In the genomic region with DNA sequence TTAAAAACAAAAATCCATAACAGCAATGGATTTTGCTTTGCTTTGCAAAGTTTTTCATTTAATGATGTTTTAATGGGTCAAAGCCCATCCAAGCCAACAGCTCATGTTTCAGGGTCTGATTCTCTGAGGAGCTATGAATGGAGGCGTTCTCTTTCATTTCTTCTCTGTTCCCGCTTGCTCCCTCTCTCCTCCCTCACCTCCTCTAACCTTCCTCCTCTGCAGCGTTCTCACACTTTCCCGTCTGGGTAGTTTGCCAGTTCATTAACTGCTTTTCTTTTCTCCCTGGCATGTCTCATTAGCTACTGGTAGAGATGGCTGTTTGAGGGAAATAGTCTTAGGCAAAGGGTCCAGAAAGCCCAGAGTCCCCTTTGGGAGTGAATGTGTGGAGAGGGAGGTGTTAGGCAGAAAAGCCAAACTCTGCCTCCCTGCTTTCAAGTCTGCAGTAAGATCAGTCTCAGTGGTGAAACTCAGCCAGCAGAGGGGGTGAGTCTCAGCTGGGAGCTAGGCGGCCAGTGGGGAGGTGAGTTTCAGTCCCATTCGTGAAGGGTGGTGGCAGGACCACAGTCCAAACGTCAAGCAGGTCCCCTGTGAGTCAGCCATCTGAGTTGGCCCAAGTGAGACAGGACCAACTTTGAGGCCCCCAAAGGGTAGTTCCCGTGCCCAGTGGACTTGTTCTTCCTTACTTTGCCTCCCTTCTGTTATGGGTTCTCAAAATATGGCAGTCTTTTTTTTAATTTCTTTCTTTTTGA, we compare ENCODE assay signal across 8 cellular contexts. TPM values are rescaled to one million over a fixed set of nuclear protein-coding genes. Genes with fewer than 3 reads are reported as not detected.
DNase-seq lines count a peak whose midpoint lies in the region; ATAC-seq and TF ChIP-seq lines count a peak whose summit lies in the region.
"Not testable (repeated sequence)": the region's sequence is repeated elsewhere in the genome, so short reads cannot be mapped to it uniquely, and the experiment has no call there.

No MANE protein-coding gene starts in this region.

- H3K9ac ChIP-seq in endodermal cell (ENCODE audit: extremely low read depth, low read length, poor library complexity, severe bottlenecking), result not testable (repeated sequence)

- ATAC-seq in CD8-positive, alpha-beta T cell, result peak; percentile 83
- ATAC-seq in GM19351 (IDR thresholded peaks at IDR 0.05; ENCODE audit: unreplicated experiment) (peak; percentile 100), HG02763 (IDR thresholded peaks at IDR 0.05; ENCODE audit: unreplicated experiment) (peak; percentile 97), HG03575 (IDR thresholded peaks at IDR 0.05; ENCODE audit: extremely low read depth, insufficient number of reproducible peaks, low FRiP score, unreplicated experiment) (peak; percentile 73), WTC11 (peak; percentile 97), right lobe of liver (peak; percentile 94 to 98 (median 96))
- peak; percentile 94 for ATAC-seq in stimulated activated effector memory CD8-positive, alpha-beta T cell treated with anti-CD3 and anti-CD28 coated beads, Interleukin-12 subunit alpha, Interleukin-12 subunit beta, amount 100 ng/mL, for 72 hours

- H3K4me1 Mint-ChIP-seq in CD8-positive, alpha-beta T cell (ENCODE audit: low read depth); WTC11; endodermal cell; stimulated activated effector memory CD8-positive, alpha-beta T cell treated with anti-CD3 and anti-CD28 coated beads, Interleukin-12 subunit alpha, Interleukin-12 subunit beta, amount 100 ng/mL, for 72 hours: not testable (repeated sequence)

- H3K4me3 Mint-ChIP-seq in CD8-positive, alpha-beta T cell; WTC11; endodermal cell; stimulated activated effector memory CD8-positive, alpha-beta T cell treated with anti-CD3 and anti-CD28 coated beads, Interleukin-12 subunit alpha, Interleukin-12 subunit beta, amount 100 ng/mL, for 72 hours: not testable (repeated sequence)

- TF ChIP-seq CTCF in CD8-positive, alpha-beta T cell (IDR thresholded peaks at IDR 0.05), result peak; percentile 25
- TF ChIP-seq CTCF in WTC11 (IDR thresholded peaks at IDR 0.05), result not testable (repeated sequence)
- TF ChIP-seq CTCF in endodermal cell (conservative IDR thresholded peaks at IDR 0.05), result peak; percentile 65
- TF ChIP-seq CTCF in right lobe of liver (IDR thresholded peaks at IDR 0.05), result peak; percentile 26 to 39 (median 32)

- 60% methylated on average over 1 to 4 of the region's 8 CpGs for WGBS in endodermal cell (ENCODE audit: insufficient coverage in 1 of 2, insufficient read length in 1 of 2), 2 experiments
- 20% methylated on average over 6 of the region's 8 CpGs for WGBS in right lobe of liver (ENCODE audit: insufficient coverage, low coverage, low lambda C conversion rate, missing lambda C conversion rate)

- not testable (repeated sequence) for H3K27me3 ChIP-seq in CD8-positive, alpha-beta T cell (ENCODE audit: insufficient read depth, low read length); endodermal cell (ENCODE audit: control insufficient read depth, insufficient read depth, low read length, poor library complexity, severe bottlenecking); right lobe of liver

- CTCF ChIA-PET in CD8-positive, alpha-beta T cell (lab: Charles Lee), result interaction anchor here (0.8 to 2.1 kb wide), 3 partner anchors 21 to 143 kb away, joined by 3 to 12 read pairs (median 5); no protein-coding TSS in a partner anchor
- CTCF ChIA-PET in WTC11 (lab: Charles Lee), result interaction anchor here (0.6 to 1.0 kb wide), 2 partner anchors 57 to 92 kb away, joined by 3 read pairs; no protein-coding TSS in a partner anchor

- TF ChIP-seq POLR2A in right lobe of liver (IDR thresholded peaks at IDR 0.05), result not testable (repeated sequence)

- intact Hi-C loops in CD8-positive, alpha-beta T cell (cut with DNase I, micrococcal nuclease), result loop anchor here (1.0 to 10.0 kb wide), 4 partner anchors 86 to 144 kb away; a partner anchor contains a TSS
- intact Hi-C loops in right lobe of liver (cut with DNase I), result not testable (repeated sequence)

- not testable (repeated sequence) for H3K9me3 ChIP-seq in CD8-positive, alpha-beta T cell (ENCODE audit: low read length); endodermal cell (ENCODE audit: control insufficient read depth, low read length); right lobe of liver

- peak in 2 of 7 experiments; percentile 13 to 52 for DNase-seq in CD8-positive, alpha-beta T cell
- DNase-seq in WTC11 (ENCODE audit: low spot score); right lobe of liver: not testable (repeated sequence)
- peak; percentile 38 for DNase-seq in endodermal cell
- peak in 1 of 2 donors; percentile 7 for DNase-seq in stimulated activated effector memory CD8-positive, alpha-beta T cell treated with anti-CD3 and anti-CD28 coated beads, Interleukin-12 subunit alpha, Interleukin-12 subunit beta, amount 100 ng/mL, for 72 hours (ENCODE audit: low spot score in 2 of 2)

- not testable (repeated sequence) for H3K9me3 Mint-ChIP-seq in CD8-positive, alpha-beta T cell; WTC11; endodermal cell; stimulated activated effector memory CD8-positive, alpha-beta T cell treated with anti-CD3 and anti-CD28 coated beads, Interleukin-12 subunit alpha, Interleukin-12 subunit beta, amount 100 ng/mL, for 72 hours

- not testable (repeated sequence) for H3K4me3 ChIP-seq in CD8-positive, alpha-beta T cell (ENCODE audit: low read depth, low read length); endodermal cell (ENCODE audit: low read length); right lobe of liver

- not testable (repeated sequence) for H3K27ac Mint-ChIP-seq in CD8-positive, alpha-beta T cell; WTC11; endodermal cell; stimulated activated effector memory CD8-positive, alpha-beta T cell treated with anti-CD3 and anti-CD28 coated beads, Interleukin-12 subunit alpha, Interleukin-12 subunit beta, amount 100 ng/mL, for 72 hours

- not testable (repeated sequence) for H3K36me3 ChIP-seq in CD8-positive, alpha-beta T cell (ENCODE audit: insufficient read depth, low read length); endodermal cell (ENCODE audit: control insufficient read depth, insufficient read depth, low read length); right lobe of liver

- H3K27ac ChIP-seq in CD8-positive, alpha-beta T cell (ENCODE audit: low read depth, low read length); endodermal cell (ENCODE audit: low read depth, low read length); right lobe of liver: not testable (repeated sequence)

- POLR2A ChIA-PET in CD8-positive, alpha-beta T cell (lab: Charles Lee); WTC11 (lab: Charles Lee): not testable (repeated sequence)

- H3K36me3 Mint-ChIP-seq in CD8-positive, alpha-beta T cell; WTC11; endodermal cell (ENCODE audit: low read depth); stimulated activated effector memory CD8-positive, alpha-beta T cell treated with anti-CD3 and anti-CD28 coated beads, Interleukin-12 subunit alpha, Interleukin-12 subunit beta, amount 100 ng/mL, for 72 hours: not testable (repeated sequence)

- H3K27me3 Mint-ChIP-seq in CD8-positive, alpha-beta T cell (ENCODE audit: low read depth), result peaks cover 20% of the 10 kb centered on the region
- peaks cover 28% of the 10 kb centered on the region for H3K27me3 Mint-ChIP-seq in WTC11 (ENCODE audit: low read depth)
- H3K27me3 Mint-ChIP-seq in endodermal cell (ENCODE audit: insufficient read depth), result not testable (repeated sequence)

- H3K4me1 ChIP-seq in CD8-positive, alpha-beta T cell (ENCODE audit: insufficient read depth, low read length); endodermal cell (ENCODE audit: control insufficient read depth, insufficient read depth, low read length); right lobe of liver: not testable (repeated sequence)

RNA-seq across cellular contexts. Expression of a gene that starts 7.3 kb away (rescaled TPM):
- not detected for total RNA-seq in CD8-positive, alpha-beta T cell
- total RNA-seq in WTC11 (2021), result 11.0 to 18.0 TPM (median 12.7 TPM) in 3 replicates
- 10 to 100 TPM; 58.0 to 68.0 TPM for total RNA-seq in endodermal cell
- 30.3 TPM for polyA plus RNA-seq in endodermal cell (2013, experiment 1 of 2)
- 30.2 TPM for polyA plus RNA-seq in endodermal cell (2013, experiment 2 of 2)
- total RNA-seq in right lobe of liver, result 10 to 100 TPM; 22.2 to 54.6 (median 37.6) TPM

Comparison
In these comparisons a context has a peak if more than half of its experiments do, and no peak if none do; other contexts are left out.
1. RNA of a gene that starts 7.3 kb away (total RNA-seq): 58.0 to 68.0 TPM in endodermal cell, 22.2 to 54.6 TPM in right lobe of liver and 11.0 to 18.0 TPM in WTC11; not detected in CD8-positive, alpha-beta T cell; every median in the first group is over 10 times any median in the second.
2. Peak in every context shown above with its lines, with median percentiles within 50 percentile points of each other: ATAC-seq.